Comparison of ENCODE assay signal across 19 cellular contexts in genomic region chr18:35117372-35117771, GRCh38.
DNase-seq lines count a peak whose midpoint lies in the region; ATAC-seq, FAIRE-seq and TF ChIP-seq lines count a peak whose summit lies in the region.
"Had no signal": no experiment of that assay in that cellular context is flagged by ENCODE, and none has a peak within 500 bp of the region (broad histone marks: within the 10 kb centered on the region; RNA-seq: fewer than 3 reads in every experiment).

No MANE protein-coding gene starts in this region.

- peak overlapping the region; percentile 5 for H3K4me3 Mint-ChIP-seq in CD4-positive, alpha-beta T cell
- H3K4me3 Mint-ChIP-seq in WTC11: no peak overlapping the region
- H3K4me3 Mint-ChIP-seq: nephron; stimulated activated naive B cell treated with anti-CD40 and anti-IgM and Interleukin-4, amounts not matched to agents 10 μg/mL and 1 μg/mL and 100 μg/mL, for 72 hours had no signal

- peaks cover 97% of the 10 kb centered on the region for H3K4me1 Mint-ChIP-seq in CD4-positive, alpha-beta T cell (ENCODE audit: low read depth)
- peaks cover 17% of the 10 kb centered on the region for H3K4me1 Mint-ChIP-seq in WTC11

- H3K4me1 ChIP-seq in gastrocnemius medialis (peaks cover 58 to 59% of the 10 kb centered on the region in 2 donors), small intestine (ENCODE audit: control insufficient read depth in 2 of 2, insufficient read depth in 1 of 2, low read depth in 1 of 2, low read length in 1 of 2) (no peaks in the 10 kb centered on the region)

- no peaks in the 10 kb centered on the region for H3K27me3 Mint-ChIP-seq in CD4-positive, alpha-beta T cell
- no peaks in the 10 kb centered on the region for H3K27me3 Mint-ChIP-seq in WTC11 (ENCODE audit: low read depth)
- H3K27me3 Mint-ChIP-seq: stimulated activated naive B cell treated with anti-CD40 and anti-IgM and Interleukin-4, amounts not matched to agents 10 μg/mL and 1 μg/mL and 100 μg/mL, for 72 hours had no signal

- H3K36me3 ChIP-seq in gastrocnemius medialis (no peaks in the 10 kb centered on the region), small intestine (ENCODE audit: control insufficient read depth in 2 of 2, insufficient read depth in 2 of 2, low read length in 2 of 2) (no peaks in the 10 kb centered on the region)

- no peak for TF ChIP-seq POLR2A in gastrocnemius medialis (IDR thresholded peaks at IDR 0.05)

- H3K36me3 Mint-ChIP-seq in CD4-positive, alpha-beta T cell (ENCODE audit: low read depth): peaks cover 56% of the 10 kb centered on the region
- H3K36me3 Mint-ChIP-seq in WTC11: no peaks in the 10 kb centered on the region

- TF ChIP-seq CTCF in CD4-positive, alpha-beta T cell (IDR thresholded peaks at IDR 0.05): no peak
- TF ChIP-seq CTCF in WTC11 (IDR thresholded peaks at IDR 0.05) (no peak), gastrocnemius medialis (IDR thresholded peaks at IDR 0.05 in 4 of 5, conservative IDR thresholded peaks at IDR 0.05 in 1 of 5) (no peak)

- no peaks in the 10 kb centered on the region for H3K9me3 Mint-ChIP-seq in CD4-positive, alpha-beta T cell
- peaks cover 7% of the 10 kb centered on the region for H3K9me3 Mint-ChIP-seq in WTC11
- H3K9me3 Mint-ChIP-seq: stimulated activated naive B cell treated with anti-CD40 and anti-IgM and Interleukin-4, amounts not matched to agents 10 μg/mL and 1 μg/mL and 100 μg/mL, for 72 hours had no signal

- no peak for FAIRE-seq in small intestine (lab: Jason Lieb, UNC)
- FAIRE-seq: endometrium had no signal

- in situ Hi-C loops in gastrocnemius medialis (cut with MboI; ENCODE audit: low sequenced_read_pairs in 4 of 4): no loop called here

- intact Hi-C loops in CD4-positive, alpha-beta T cell (cut with DNase I, micrococcal nuclease): no loop called here
- intact Hi-C loops in left ventricle myocardium superior (cut with micrococcal nuclease) (no loop called here), gastrocnemius medialis (cut with DNase I; ENCODE audit: low total_unique reads) (no loop called here)

- WGBS in small intestine, 3 donors: 89 to 96% (median 91%) methylated on average over 6 of the region's 6 CpGs

- H3K4me3 ChIP-seq in gastrocnemius medialis (no peak overlapping the region), small intestine (ENCODE audit: low read depth in 1 of 2, low read length in 2 of 2) (no peak overlapping the region)

- H3K27me3 ChIP-seq in CD4-positive, alpha-beta T cell (ENCODE audit: control insufficient read depth, insufficient read depth, low read length): no peaks in the 10 kb centered on the region
- no peaks in the 10 kb centered on the region for H3K27me3 ChIP-seq in gastrocnemius medialis
- H3K27me3 ChIP-seq in small intestine (ENCODE audit: control insufficient read depth in 2 of 2, insufficient read depth in 2 of 2, low read length in 2 of 2): no peaks in the 10 kb centered on the region

- H3K27ac ChIP-seq in CD4-positive, alpha-beta T cell (ENCODE audit: low read depth, low read length): no peak overlapping the region
- H3K27ac ChIP-seq in gastrocnemius medialis (peak overlapping the region; percentile 85 to 94 (median 90)), small intestine (ENCODE audit: low read depth in 1 of 2, low read length in 1 of 2) (peak overlapping the region in 1 of 2 donors; percentile 2)

- H3K27ac Mint-ChIP-seq in CD4-positive, alpha-beta T cell: no peak overlapping the region
- 0 out of 2 replicates have a peak overlapping the region, but pooled peaks have one; percentile 18 for H3K27ac Mint-ChIP-seq in WTC11
- H3K27ac Mint-ChIP-seq: stimulated activated naive B cell treated with anti-CD40 and anti-IgM and Interleukin-4, amounts not matched to agents 10 μg/mL and 1 μg/mL and 100 μg/mL, for 72 hours had no signal

- POLR2A ChIA-PET in CD4-positive, alpha-beta T cell (lab: Charles Lee): no interaction called here
- POLR2A ChIA-PET in WTC11 (lab: Charles Lee): no interaction called here

- no peaks in the 10 kb centered on the region for H3K9me3 ChIP-seq in CD4-positive, alpha-beta T cell (ENCODE audit: control insufficient read depth, low read length)
- H3K9me3 ChIP-seq in gastrocnemius medialis: no peaks in the 10 kb centered on the region
- no peaks in the 10 kb centered on the region for H3K9me3 ChIP-seq in small intestine (ENCODE audit: control insufficient read depth, low read depth)

- no peak for DNase-seq in CD4-positive, alpha-beta T cell
- DNase-seq in WTC11 (ENCODE audit: low spot score) (no peak), left ventricle myocardium superior (no peak), gastrocnemius medialis (no peak), small intestine (no peak), kidney tubule cell (ENCODE audit: low spot score) (no peak), D341Med (ENCODE audit: low spot score) (no peak)
- no peak for DNase-seq in activated naive CD4-positive, alpha-beta T cell treated with anti-CD3 and anti-CD28 coated beads, Interleukin-2, amount 50 U/mL, for 16 hours
- DNase-seq: activated CD8-positive, alpha-beta memory T cell treated with anti-CD3 and anti-CD28 coated beads for 24 hours; activated gamma-delta T cell; AML-193; DMS153; GOT3; islet precursor cell; Karpas-422; NCI-H1417 treated with DMSO at 0.1 percent for 48 hours; stimulated activated naive B cell treated with anti-CD40 and anti-IgM and Interleukin-4, amounts not matched to agents 10 μg/mL and 1 μg/mL and 100 μg/mL, for 72 hours had no signal

- CTCF ChIA-PET in CD4-positive, alpha-beta T cell (lab: Charles Lee): no interaction called here
- CTCF ChIA-PET in WTC11 (lab: Charles Lee): no interaction called here

- no peak for ATAC-seq in CD4-positive, alpha-beta T cell (ENCODE audit: poor library complexity)
- no peak for ATAC-seq in WTC11
- peak; percentile 26 for ATAC-seq in left ventricle myocardium superior
- peak; percentile 28 to 41 for ATAC-seq in gastrocnemius medialis
- ATAC-seq: stimulated activated naive B cell treated with anti-CD40 and anti-IgM and Interleukin-4, amounts not matched to agents 10 μg/mL and 1 μg/mL and 100 μg/mL, for 72 hours had no signal

TF ChIP-seq in WTC11, 78 proteins besides CTCF, POLR2A, EP300 and RAD21 (continues in another document):
- TF ChIP-seq HMGXB4 (CRISPR knock-in tag; IDR thresholded peaks at IDR 0.05) (no peak), ZBTB21 (CRISPR knock-in tag; IDR thresholded peaks at IDR 0.05; ENCODE audit: borderline replicate concordance) (no peak), GRHL2 (CRISPR knock-in tag; IDR thresholded peaks at IDR 0.05; ENCODE audit: insufficient replicate concordance, severe bottlenecking) (no peak), IRF1 (CRISPR knock-in tag; IDR thresholded peaks at IDR 0.05) (no peak), NFE2L1 (CRISPR knock-in tag; IDR thresholded peaks at IDR 0.05) (no peak), SMAD4 (CRISPR knock-in tag; IDR thresholded peaks at IDR 0.05) (no peak), ZNF423 (CRISPR knock-in tag; IDR thresholded peaks at IDR 0.05) (no peak), SMAD3 (CRISPR knock-in tag; IDR thresholded peaks at IDR 0.05; ENCODE audit: borderline replicate concordance) (no peak), RELA (CRISPR knock-in tag; IDR thresholded peaks at IDR 0.05; ENCODE audit: borderline replicate concordance) (no peak), SP1 (CRISPR knock-in tag; conservative IDR thresholded peaks at IDR 0.05) (no peak), ZNF138 (CRISPR knock-in tag; conservative IDR thresholded peaks at IDR 0.05) (no peak)
- TF ChIP-seq, protein P1, sequence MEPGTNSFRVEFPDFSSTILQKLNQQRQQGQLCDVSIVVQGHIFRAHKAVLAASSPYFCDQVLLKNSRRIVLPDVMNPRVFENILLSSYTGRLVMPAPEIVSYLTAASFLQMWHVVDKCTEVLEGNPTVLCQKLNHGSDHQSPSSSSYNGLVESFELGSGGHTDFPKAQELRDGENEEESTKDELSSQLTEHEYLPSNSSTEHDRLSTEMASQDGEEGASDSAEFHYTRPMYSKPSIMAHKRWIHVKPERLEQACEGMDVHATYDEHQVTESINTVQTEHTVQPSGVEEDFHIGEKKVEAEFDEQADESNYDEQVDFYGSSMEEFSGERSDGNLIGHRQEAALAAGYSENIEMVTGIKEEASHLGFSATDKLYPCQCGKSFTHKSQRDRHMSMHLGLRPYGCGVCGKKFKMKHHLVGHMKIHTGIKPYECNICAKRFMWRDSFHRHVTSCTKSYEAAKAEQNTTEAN (CRISPR knock-in tag; IDR thresholded peaks at IDR 0.05): no peak

Comparison
In these comparisons a context has a peak if more than half of its experiments do, and no peak if none do; other contexts are left out.
1. ATAC-seq: peak in left ventricle myocardium superior (single experiment) and gastrocnemius medialis (2 of 2); none in CD4-positive, alpha-beta T cell (single experiment) and WTC11 (single experiment).